ENCODE assay signal across 33 cellular contexts in the genomic region with DNA sequence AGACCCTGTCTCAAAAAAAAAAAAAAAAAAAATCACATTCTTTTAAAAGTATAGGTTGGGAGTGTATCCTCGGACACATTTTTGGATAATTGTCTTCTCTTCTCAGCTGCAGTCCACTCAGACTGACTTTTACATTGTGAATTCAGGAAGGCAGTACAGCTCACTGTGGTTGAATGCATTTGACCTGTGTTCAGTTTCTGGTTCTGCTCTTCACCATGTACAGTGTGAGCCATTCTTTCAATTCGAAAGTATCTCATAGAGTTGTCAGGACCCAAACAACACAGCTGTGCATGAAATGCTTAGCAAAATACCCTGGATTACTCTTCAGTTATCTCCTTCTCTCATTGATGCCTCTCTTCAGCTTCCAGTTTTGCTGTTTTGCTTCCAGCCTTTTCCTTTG. TPM values are rescaled to one million over a fixed set of nuclear protein-coding genes. Genes with fewer than 3 reads are reported as not detected.
"Had no signal": no experiment of that assay in that cellular context is flagged by ENCODE, and none has a peak within 500 bp of the region (broad histone marks: within the 10 kb centered on the region; RNA-seq: fewer than 3 reads in every experiment).

No MANE protein-coding gene starts in this region.

- H3K27me3 Mint-ChIP-seq: activated CD4-positive, alpha-beta T cell treated with anti-CD3 and anti-CD28 coated beads, Interleukin-2, amount 10 ng/mL, durations not matched to agents 24 days and 14 days had no signal

- H3K27ac Mint-ChIP-seq: activated CD4-positive, alpha-beta T cell treated with anti-CD3 and anti-CD28 coated beads, Interleukin-2, amount 10 ng/mL, durations not matched to agents 24 days and 14 days; activated CD8-positive, alpha-beta T cell treated with anti-CD3 and anti-CD28 coated beads for 36 hours; activated naive CD4-positive, alpha-beta T cell treated with anti-CD3 and anti-CD28 coated beads for 36 hours; activated naive CD4-positive, alpha-beta T cell treated with anti-CD3 and anti-CD28 coated beads, Interleukin-2, amount 50 U/mL, for 72 hours; activated T-cell treated with anti-CD3 and anti-CD28 coated beads, Interleukin-2, amount 50 U/mL, for 72 hours; activated T-helper 2 cell treated with anti-CD3 and anti-CD28 coated beads, Interferon-gamma antibody, Interleukin-2, Interleukin-4, amounts not matched to agents 10 μg/mL and 5 μg/mL and 100 μg/mL, durations not matched to agents 14 hours and 24 hours and 36 hours had no signal

- H3K27me3 ChIP-seq: adrenal gland, body of pancreas, breast epithelium, MG63, SJCRH30 had no signal

- H3K36me3 ChIP-seq: adrenal gland, breast epithelium, MG63, SJCRH30, WERI-Rb-1 had no signal

- ATAC-seq: activated CD8-positive, alpha-beta T cell treated with anti-CD3 and anti-CD28 coated beads for 36 hours; activated naive CD4-positive, alpha-beta T cell treated with anti-CD3 and anti-CD28 coated beads, Interleukin-2, amount 50 U/mL, for 72 hours; activated T-cell treated with anti-CD3 and anti-CD28 coated beads, Interleukin-2, amount 50 U/mL, for 72 hours; body of pancreas; Panc1 had no signal

- H3K4me3 Mint-ChIP-seq: activated CD4-positive, alpha-beta T cell treated with anti-CD3 and anti-CD28 coated beads, Interleukin-2, amount 10 ng/mL, durations not matched to agents 24 days and 14 days; activated CD8-positive, alpha-beta T cell treated with anti-CD3 and anti-CD28 coated beads for 36 hours; activated naive CD4-positive, alpha-beta T cell treated with anti-CD3 and anti-CD28 coated beads for 36 hours; activated T-cell treated with anti-CD3 and anti-CD28 coated beads, Interleukin-2, amount 50 U/mL, for 72 hours had no signal

- H3K4me3 ChIP-seq: adrenal gland, body of pancreas, breast epithelium, MG63, SJCRH30, SK-N-MC had no signal

- FAIRE-seq: astrocyte had no signal

- DNase-seq: activated CD4-positive, alpha-beta T cell treated with anti-CD3 and anti-CD28 coated beads for 1 hour; activated CD4-positive, alpha-beta T cell treated with anti-CD3 and anti-CD28 coated beads, Interleukin-2, amount 10 ng/mL, durations not matched to agents 24 days and 14 days; activated CD4-positive, alpha-beta T cell treated with anti-CD3 and anti-CD28 coated beads, Interleukin-2, amount 50 U/mL, for 4 hours; activated CD4-positive, CD25-positive, alpha-beta regulatory T cell; activated CD8-positive, alpha-beta T cell treated with anti-CD3 and anti-CD28 coated beads for 36 hours; activated gamma-delta T cell; activated naive CD4-positive, alpha-beta T cell treated with anti-CD3 and anti-CD28 coated beads for 36 hours; activated T-cell treated with anti-CD3 and anti-CD28 coated beads, Interleukin-2, amount 50 U/mL, for 1 hour; activated T-cell treated with anti-CD3 and anti-CD28 coated beads, Interleukin-2, amount 50 U/mL, for 72 hours; adrenal gland; body of pancreas; Kasumi-1; KG1; MG63; NCI-H1092; NCI-H1436 treated with DMSO at 0.1 percent for 48 hours; NCI-H1694 treated with DMSO at 0.1 percent for 48 hours; NCI-H2029; NCI-H345; NCI-H510A; NCI-H526; NCI-H748 treated with DMSO at 0.1 percent for 48 hours; SHP77; SJCRH30; T1000; WERI-Rb-1 had no signal

- H3K9me3 ChIP-seq: adrenal gland, body of pancreas, breast epithelium, MG63, SJCRH30 had no signal

- H3K4me1 ChIP-seq: breast epithelium, SJCRH30 had no signal

- H3K27ac ChIP-seq: adrenal gland, body of pancreas, breast epithelium, SJCRH30, SK-N-MC, WERI-Rb-1 had no signal

RNA-seq across cellular contexts. Expression of a gene that starts 5.0 kb away (rescaled TPM):
- total RNA-seq: RPMI7951 had no signal
